8 cellular contexts compared by ENCODE assay signal in the genomic region with DNA sequence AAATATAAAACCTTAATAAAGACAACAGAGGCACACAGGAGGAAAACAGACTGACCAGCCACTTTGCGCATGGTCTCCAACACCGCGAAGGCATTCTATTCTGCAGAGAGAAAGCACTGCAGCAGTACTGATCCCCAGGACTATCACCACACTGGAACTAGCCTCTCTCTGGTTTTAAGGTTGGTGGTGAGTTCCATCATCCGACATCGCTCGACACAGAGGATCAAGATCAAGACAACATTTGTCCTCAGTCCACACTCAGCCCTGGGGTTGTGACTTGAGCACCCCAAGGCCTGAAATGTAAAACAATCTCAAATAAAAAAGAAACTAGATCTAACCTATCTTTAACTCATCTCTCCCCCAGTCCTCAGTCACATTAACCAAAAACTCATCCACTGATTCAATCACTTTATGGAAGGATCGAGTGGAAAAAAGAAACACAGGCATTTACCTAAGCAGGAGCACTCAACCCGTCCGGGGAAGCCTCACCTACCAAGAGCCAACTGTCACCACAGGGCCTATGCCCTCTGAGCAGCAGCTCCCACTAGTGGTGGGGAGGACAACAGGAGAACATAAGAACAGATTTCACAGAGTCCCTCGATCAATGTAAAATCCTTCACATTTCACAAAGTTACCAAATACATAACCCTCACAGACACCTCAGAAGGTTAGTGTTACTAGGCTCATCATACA. TPM values are rescaled to one million over a fixed set of nuclear protein-coding genes. Genes with fewer than 3 reads are reported as not detected.
DNase-seq lines count a peak whose midpoint lies in the region; ATAC-seq and TF ChIP-seq lines count a peak whose summit lies in the region.

No MANE protein-coding gene starts in this region.

- H3K4me1 ChIP-seq in mucosa of descending colon (ENCODE audit: low read depth), result peaks cover 9% of the 10 kb centered on the region

- H3K36me3 ChIP-seq in mucosa of descending colon (ENCODE audit: low read depth), result no peaks in the 10 kb centered on the region

- no peaks in the 10 kb centered on the region for H3K9me3 ChIP-seq in mucosa of descending colon

- no peak for ATAC-seq in activated CD4-positive, CD25-positive, alpha-beta regulatory T cell treated with anti-CD3 and anti-CD28 coated beads, Interleukin-2, amount 50 U/mL, for 24 hours
- ATAC-seq in mucosa of descending colon, result no peak

- DNase-seq in AML-193 (lab: John Stamatoyannopoulos, UW), result peak; percentile 39
- peak; percentile 12 for DNase-seq in NB4 (ENCODE audit: low read depth)
- DNase-seq in fibroblast of mammary gland (ENCODE audit: low read depth), result no peak
- no peak for DNase-seq in mucosa of descending colon
- DNase-seq in SKM-1 treated with dmso at 0.1 percent for 144 hours (lab: John Stamatoyannopoulos, UW; ENCODE audit: unreplicated experiment), result no peak
- no peak for DNase-seq in KBM-7

- in situ Hi-C loops in KBM-7 (cut with MboI; ENCODE audit: low pct_unique_long_range_greater_than_20kb, low sequenced_read_pairs), result no loop called here

- intact Hi-C loops in mucosa of descending colon (cut with DNase I, micrococcal nuclease), result no loop called here

- TF ChIP-seq POLR2A in NB4 (IDR thresholded peaks at IDR 0.05; ENCODE audit: extremely low read depth, insufficient read length), result no peak

- TF ChIP-seq CTCF in GM12872 (IDR thresholded peaks at IDR 0.05; ENCODE audit: insufficient read depth, low read depth, low read length) (peak; percentile 75), NB4 (IDR thresholded peaks at IDR 0.05; ENCODE audit: low read depth, low read length) (peak; percentile 35), fibroblast of mammary gland (conservative IDR thresholded peaks at IDR 0.05; ENCODE audit: control insufficient read depth, insufficient read depth, low read depth, low read length) (peak; percentile 26), mucosa of descending colon (IDR thresholded peaks at IDR 0.05) (no peak)

- H3K4me3 ChIP-seq in NB4 (ENCODE audit: low read depth, low read length) (no peak overlapping the region), fibroblast of mammary gland (ENCODE audit: control insufficient read depth, low read depth, low read length) (no peak overlapping the region), mucosa of descending colon (no peak overlapping the region)

RNA-seq across cellular contexts. Expression of a gene that starts 17.7 kb away (rescaled TPM):
- 10 to 100 TPM; 10.9 to 25.9 (median 19.8) TPM for total RNA-seq in mucosa of descending colon

Comparison
In these comparisons a context has a peak if more than half of its experiments do, and no peak if none do; other contexts are left out.
1. DNase-seq: peak in AML-193 (2 of 2) and NB4 (single experiment); none in fibroblast of mammary gland (single experiment), mucosa of descending colon (0 of 3), SKM-1 treated with dmso at 0.1 percent for 144 hours (single experiment) and KBM-7 (single experiment).